ENCODE assay signal across 24 cellular contexts in genomic region chr7:12995912-12996469, GRCh38.
DNase-seq lines count a peak whose midpoint lies in the region; ATAC-seq, FAIRE-seq and TF ChIP-seq lines count a peak whose summit lies in the region.
"Had no signal": no experiment of that assay in that cellular context is flagged by ENCODE, and none has a peak within 500 bp of the region (broad histone marks: within the 10 kb centered on the region; RNA-seq: fewer than 3 reads in every experiment).

No MANE protein-coding gene starts in this region.

- no peaks in the 10 kb centered on the region for H3K9me3 Mint-ChIP-seq in activated T-helper 17 cell treated with anti-CD3 and anti-CD28 coated beads, Interleukin-2, amount 50 U/mL, for 72 hours

- no peaks in the 10 kb centered on the region for H3K27me3 Mint-ChIP-seq in activated T-helper 17 cell treated with anti-CD3 and anti-CD28 coated beads, Interleukin-2, amount 50 U/mL, for 72 hours
- H3K27me3 Mint-ChIP-seq: CD4-positive, alpha-beta T cell had no signal

- no peaks in the 10 kb centered on the region for H3K36me3 ChIP-seq in HepG2 (replicated peaks in 1 of 2; ENCODE audit: control insufficient read depth in 1 of 2, insufficient read depth in 2 of 2, low read length in 2 of 2)
- no peaks in the 10 kb centered on the region for H3K36me3 ChIP-seq in right lobe of liver
- H3K36me3 ChIP-seq in PC-9 (ENCODE audit: low read depth): no peaks in the 10 kb centered on the region
- H3K36me3 ChIP-seq: BLaER1 treated with 17β-estradiol and CSF1 and Interleukin-3, amounts not matched to agents 10 nM and 100 nM had no signal

- H3K4me3 ChIP-seq in HepG2 (replicated peaks in 1 of 3; ENCODE audit: insufficient read depth in 1 of 3, low read depth in 2 of 3, low read length in 3 of 3): no peak overlapping the region
- no peak overlapping the region for H3K4me3 ChIP-seq in right lobe of liver
- H3K4me3 ChIP-seq in PC-9: no peak overlapping the region
- H3K4me3 ChIP-seq: A549; BLaER1 treated with 17β-estradiol and CSF1 and Interleukin-3, amounts not matched to agents 10 nM and 100 nM; GM12878 had no signal

- H3K36me3 Mint-ChIP-seq in activated T-helper 17 cell treated with anti-CD3 and anti-CD28 coated beads, Interleukin-2, amount 50 U/mL, for 72 hours (ENCODE audit: low read depth): no peaks in the 10 kb centered on the region
- H3K36me3 Mint-ChIP-seq: CD8-positive, alpha-beta memory T cell had no signal

- TF ChIP-seq POLR2A in HepG2 (IDR thresholded peaks at IDR 0.05; ENCODE audit: insufficient read depth in 1 of 2, low read depth in 2 of 2, low read length in 2 of 2) (no peak), right lobe of liver (IDR thresholded peaks at IDR 0.05) (no peak)

- TF ChIP-seq CTCF in HepG2 (CRISPR knock-in tag; IDR thresholded peaks at IDR 0.05): no peak
- TF ChIP-seq CTCF in right lobe of liver (IDR thresholded peaks at IDR 0.05): no peak
- TF ChIP-seq CTCF in PC-9 (conservative IDR thresholded peaks at IDR 0.05): no peak

- no peak for DNase-seq in HepG2 (ENCODE audit: low spot score)
- no peak for DNase-seq in right lobe of liver
- DNase-seq in PC-9: no peak
- DNase-seq in NCI-H1105 (lab: John Stamatoyannopoulos, UW): no peak
- DNase-seq in NCI-H526 (lab: John Stamatoyannopoulos, UW): no peak
- DNase-seq: CD4-positive, alpha-beta T cell; CD8-positive, alpha-beta memory T cell; COR-L47; DMS 273 treated with DMSO at 0.1 percent for 48 hours; DMS153; DMS53; DMS79; DND-41; EL; GDM1 had no signal

- WGBS in HepG2 (ENCODE audit: low lambda C conversion rate): 28% methylated on average over 2 of the region's 2 CpGs
- 66% methylated on average over 2 of the region's 2 CpGs for WGBS in right lobe of liver (ENCODE audit: insufficient coverage, low coverage, low lambda C conversion rate, missing lambda C conversion rate)

- no peak overlapping the region for H3K4me2 ChIP-seq in HepG2 (ENCODE audit: low read depth, low read length)
- no peak overlapping the region for H3K4me2 ChIP-seq in PC-9
- H3K4me2 ChIP-seq: A549; BLaER1 treated with 17β-estradiol and CSF1 and Interleukin-3, amounts not matched to agents 10 nM and 100 nM had no signal

- H3K9me3 ChIP-seq in HepG2 (ENCODE audit: low read length): peaks cover 8% of the 10 kb centered on the region; the same call in 1 of the 2 replicates
- no peaks in the 10 kb centered on the region for H3K9me3 ChIP-seq in right lobe of liver
- H3K9me3 ChIP-seq in PC-9 (ENCODE audit: insufficient read depth, low read depth): no peaks in the 10 kb centered on the region

- H3K4me3 Mint-ChIP-seq in activated T-helper 17 cell treated with anti-CD3 and anti-CD28 coated beads, Interleukin-2, amount 50 U/mL, for 72 hours: no peak overlapping the region
- H3K4me3 Mint-ChIP-seq: CD4-positive, alpha-beta T cell; CD8-positive, alpha-beta memory T cell had no signal

- H2AFZ ChIP-seq in HepG2 (ENCODE audit: low read length): no peak overlapping the region
- H2AFZ ChIP-seq in PC-9: 0 out of 2 replicates have a peak overlapping the region, but pooled peaks have one; percentile 29

- H3K4me1 ChIP-seq in HepG2 (ENCODE audit: insufficient read depth, low read length): no peaks in the 10 kb centered on the region
- H3K4me1 ChIP-seq in right lobe of liver: no peaks in the 10 kb centered on the region
- no peaks in the 10 kb centered on the region for H3K4me1 ChIP-seq in PC-9 (replicated peaks; ENCODE audit: insufficient read depth)
- H3K4me1 ChIP-seq: A549; BLaER1 treated with 17β-estradiol and CSF1 and Interleukin-3, amounts not matched to agents 10 nM and 100 nM had no signal

- no peak for FAIRE-seq in HepG2 (lab: Jason Lieb, UNC)
- FAIRE-seq: A549, GM12878, GM12892, GM18507 had no signal

- BruUV-seq in HepG2 (replicated peaks; lab: Mats Ljungman, UMichigan): no TSS peak
- BruUV-seq in PC-9 (replicated peaks; lab: Mats Ljungman, UMichigan): no TSS peak

- no peaks in the 10 kb centered on the region for H3K4me1 Mint-ChIP-seq in activated T-helper 17 cell treated with anti-CD3 and anti-CD28 coated beads, Interleukin-2, amount 50 U/mL, for 72 hours
- H3K4me1 Mint-ChIP-seq: CD8-positive, alpha-beta memory T cell had no signal

- H3F3A ChIP-seq in PC-9 (ENCODE audit: insufficient read depth, low read depth): no peaks in the 10 kb centered on the region

- POLR2A ChIA-PET in HepG2 (lab: Yijun Ruan, JAX): no interaction called here
- POLR2A ChIA-PET in PC-9 (lab: Charles Lee; ENCODE audit: unreplicated experiment): no interaction called here

- in situ Hi-C loops in HepG2 (cut with HindIII; ENCODE audit: extremely low pct_ligation_motif_present, low pct_unique_long_range_greater_than_20kb): no loop called here

- H4K20me1 ChIP-seq in HepG2 (ENCODE audit: insufficient read depth, low read length) (no peaks in the 10 kb centered on the region), PC-9 (ENCODE audit: insufficient read depth) (no peaks in the 10 kb centered on the region)
- H4K20me1 ChIP-seq: BLaER1 treated with 17β-estradiol and CSF1 and Interleukin-3, amounts not matched to agents 10 nM and 100 nM had no signal

- no peaks in the 10 kb centered on the region for H3K27me3 ChIP-seq in HepG2 (ENCODE audit: control insufficient read depth in 1 of 2, insufficient read depth in 2 of 2, low read length in 2 of 2)
- no peaks in the 10 kb centered on the region for H3K27me3 ChIP-seq in right lobe of liver
- H3K27me3 ChIP-seq in PC-9 (ENCODE audit: insufficient read depth, low read depth): no peaks in the 10 kb centered on the region
- H3K27me3 ChIP-seq: BLaER1 treated with 17β-estradiol and CSF1 and Interleukin-3, amounts not matched to agents 10 nM and 100 nM had no signal

- 0 out of 2 replicates have a peak, but pooled peaks cover 3% of the 10 kb centered on the region for H3K9me2 ChIP-seq in PC-9 (ENCODE audit: insufficient read depth)

- intact Hi-C loops in HepG2 (cut with micrococcal nuclease; ENCODE audit: unreplicated experiment): no loop called here
- intact Hi-C loops in right lobe of liver (cut with DNase I): no loop called here
- intact Hi-C loops in PC-9 (cut with micrococcal nuclease; ENCODE audit: unreplicated experiment): no loop called here

- TF ChIP-seq EP300 in HepG2 (IDR thresholded peaks at IDR 0.05; ENCODE audit: low read depth in 2 of 2, low read length in 2 of 2) (no peak), HepG2 (CRISPR knock-in tag; IDR thresholded peaks at IDR 0.05; ENCODE audit: borderline replicate concordance) (no peak)

- H3K79me2 ChIP-seq in HepG2 (ENCODE audit: insufficient read depth, low read length) (no peaks in the 10 kb centered on the region), PC-9 (ENCODE audit: low read depth) (no peaks in the 10 kb centered on the region)

- no peak for TF ChIP-seq RAD21 in HepG2 (CRISPR knock-in tag; IDR thresholded peaks at IDR 0.05)

- peak overlapping the region; percentile 9 for H3K27ac Mint-ChIP-seq in activated T-helper 17 cell treated with anti-CD3 and anti-CD28 coated beads, Interleukin-2, amount 50 U/mL, for 72 hours
- H3K27ac Mint-ChIP-seq: CD4-positive, alpha-beta T cell; CD8-positive, alpha-beta memory T cell had no signal

- ATAC-seq in HepG2 (no peak), right lobe of liver (no peak), HG03095 (IDR thresholded peaks at IDR 0.05; ENCODE audit: unreplicated experiment) (no peak)
- no peak for ATAC-seq in activated T-helper 17 cell treated with anti-CD3 and anti-CD28 coated beads, Interleukin-2, amount 50 U/mL, for 72 hours (replicated peaks)
- ATAC-seq: A549, GM12878 had no signal

- H3K9ac ChIP-seq in HepG2 (ENCODE audit: insufficient read depth, low read depth, low read length): no peak overlapping the region
- H3K9ac ChIP-seq: BLaER1 treated with 17β-estradiol and CSF1 and Interleukin-3, amounts not matched to agents 10 nM and 100 nM had no signal

- no peak overlapping the region for H3K27ac ChIP-seq in HepG2 (ENCODE audit: extremely low read length, insufficient read depth, low read length)
- H3K27ac ChIP-seq in right lobe of liver: no peak overlapping the region
- no peak overlapping the region for H3K27ac ChIP-seq in PC-9
- H3K27ac ChIP-seq: 22Rv1; A549; BLaER1 treated with 17β-estradiol and CSF1 and Interleukin-3, amounts not matched to agents 10 nM and 100 nM; C4-2B had no signal

- CTCF ChIA-PET in HepG2 (lab: Yijun Ruan, JAX; ENCODE audit: low intra/inter-chr PET ratio, low total read pairs): no interaction called here
- CTCF ChIA-PET in PC-9 (lab: Charles Lee): no interaction called here

TF ChIP-seq in HepG2, 621 proteins besides CTCF, POLR2A, EP300 and RAD21:
- TF ChIP-seq SRSF9 (IDR thresholded peaks at IDR 0.05; ENCODE audit: borderline replicate concordance, insufficient read depth, low read depth, low read length, poor library complexity, severe bottlenecking) (peak; percentile 79), U2AF2 (IDR thresholded peaks at IDR 0.05; ENCODE audit: low read depth, low read length) (0 out of 2 replicates have a peak, but pooled peaks have one; percentile 26), SPEN (CRISPR knock-in tag; IDR thresholded peaks at IDR 0.05; ENCODE audit: low read depth) (no peak)
